2 cellular contexts compared by ENCODE assay signal in genomic region chr1:244450597-244451538, GRCh38.
TF ChIP-seq lines count a peak whose summit lies in the region.

No MANE protein-coding gene starts in this region.

TF ChIP-seq in HEK293, 187 proteins besides CTCF, POLR2A, EP300 and RAD21 (continued from another document):
- TF ChIP-seq, protein P1, sequence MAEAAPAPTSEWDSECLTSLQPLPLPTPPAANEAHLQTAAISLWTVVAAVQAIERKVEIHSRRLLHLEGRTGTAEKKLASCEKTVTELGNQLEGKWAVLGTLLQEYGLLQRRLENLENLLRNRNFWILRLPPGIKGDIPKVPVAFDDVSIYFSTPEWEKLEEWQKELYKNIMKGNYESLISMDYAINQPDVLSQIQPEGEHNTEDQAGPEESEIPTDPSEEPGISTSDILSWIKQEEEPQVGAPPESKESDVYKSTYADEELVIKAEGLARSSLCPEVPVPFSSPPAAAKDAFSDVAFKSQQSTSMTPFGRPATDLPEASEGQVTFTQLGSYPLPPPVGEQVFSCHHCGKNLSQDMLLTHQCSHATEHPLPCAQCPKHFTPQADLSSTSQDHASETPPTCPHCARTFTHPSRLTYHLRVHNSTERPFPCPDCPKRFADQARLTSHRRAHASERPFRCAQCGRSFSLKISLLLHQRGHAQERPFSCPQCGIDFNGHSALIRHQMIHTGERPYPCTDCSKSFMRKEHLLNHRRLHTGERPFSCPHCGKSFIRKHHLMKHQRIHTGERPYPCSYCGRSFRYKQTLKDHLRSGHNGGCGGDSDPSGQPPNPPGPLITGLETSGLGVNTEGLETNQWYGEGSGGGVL (tag by site-specific recombination; IDR thresholded peaks at IDR 0.05) = peak; percentile 88
- TF ChIP-seq SP2 (tag by site-specific recombination; IDR thresholded peaks at IDR 0.05) = peak; percentile 78

TF ChIP-seq in HepG2, 621 proteins besides CTCF, POLR2A, EP300 and RAD21 (continued from another document and continues in another):
- TF ChIP-seq, protein P2, sequence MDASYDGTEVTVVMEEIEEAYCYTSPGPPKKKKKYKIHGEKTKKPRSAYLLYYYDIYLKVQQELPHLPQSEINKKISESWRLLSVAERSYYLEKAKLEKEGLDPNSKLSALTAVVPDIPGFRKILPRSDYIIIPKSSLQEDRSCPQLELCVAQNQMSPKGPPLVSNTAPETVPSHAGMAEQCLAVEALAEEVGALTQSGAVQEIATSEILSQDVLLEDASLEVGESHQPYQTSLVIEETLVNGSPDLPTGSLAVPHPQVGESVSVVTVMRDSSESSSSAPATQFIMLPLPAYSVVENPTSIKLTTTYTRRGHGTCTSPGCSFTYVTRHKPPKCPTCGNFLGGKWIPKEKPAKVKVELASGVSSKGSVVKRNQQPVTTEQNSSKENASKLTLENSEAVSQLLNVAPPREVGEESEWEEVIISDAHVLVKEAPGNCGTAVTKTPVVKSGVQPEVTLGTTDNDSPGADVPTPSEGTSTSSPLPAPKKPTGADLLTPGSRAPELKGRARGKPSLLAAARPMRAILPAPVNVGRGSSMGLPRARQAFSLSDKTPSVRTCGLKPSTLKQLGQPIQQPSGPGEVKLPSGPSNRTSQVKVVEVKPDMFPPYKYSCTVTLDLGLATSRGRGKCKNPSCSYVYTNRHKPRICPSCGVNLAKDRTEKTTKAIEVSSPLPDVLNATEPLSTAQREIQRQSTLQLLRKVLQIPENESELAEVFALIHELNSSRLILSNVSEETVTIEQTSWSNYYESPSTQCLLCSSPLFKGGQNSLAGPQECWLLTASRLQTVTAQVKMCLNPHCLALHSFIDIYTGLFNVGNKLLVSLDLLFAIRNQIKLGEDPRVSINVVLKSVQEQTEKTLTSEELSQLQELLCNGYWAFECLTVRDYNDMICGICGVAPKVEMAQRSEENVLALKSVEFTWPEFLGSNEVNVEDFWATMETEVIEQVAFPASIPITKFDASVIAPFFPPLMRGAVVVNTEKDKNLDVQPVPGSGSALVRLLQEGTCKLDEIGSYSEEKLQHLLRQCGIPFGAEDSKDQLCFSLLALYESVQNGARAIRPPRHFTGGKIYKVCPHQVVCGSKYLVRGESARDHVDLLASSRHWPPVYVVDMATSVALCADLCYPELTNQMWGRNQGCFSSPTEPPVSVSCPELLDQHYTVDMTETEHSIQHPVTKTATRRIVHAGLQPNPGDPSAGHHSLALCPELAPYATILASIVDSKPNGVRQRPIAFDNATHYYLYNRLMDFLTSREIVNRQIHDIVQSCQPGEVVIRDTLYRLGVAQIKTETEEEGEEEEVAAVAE (CRISPR knock-in tag; IDR thresholded peaks at IDR 0.05; ENCODE audit: borderline replicate concordance) = no peak
- TF ChIP-seq ZNF776 (CRISPR knock-in tag; IDR thresholded peaks at IDR 0.05) (no peak; the same call in 1 of the 2 replicates), LCORL (IDR thresholded peaks at IDR 0.05) (no peak), LCORL (CRISPR knock-in tag; IDR thresholded peaks at IDR 0.05) (0 out of 2 replicates have a peak, but pooled peaks have one; percentile 24), ZNF530 (CRISPR knock-in tag; IDR thresholded peaks at IDR 0.05; ENCODE audit: low read depth) (no peak), TCF12 (IDR thresholded peaks at IDR 0.05) (no peak), TCF12 (CRISPR knock-in tag; IDR thresholded peaks at IDR 0.05) (no peak), ZNF766 (CRISPR knock-in tag; IDR thresholded peaks at IDR 0.05; ENCODE audit: borderline replicate concordance) (peak; percentile 18; the same call in 1 of the 2 replicates), KMT2A (CRISPR knock-in tag; IDR thresholded peaks at IDR 0.05) (0 out of 2 replicates have a peak, but pooled peaks have one; percentile 1), ZNF550 (CRISPR knock-in tag; IDR thresholded peaks at IDR 0.05; ENCODE audit: borderline replicate concordance) (peak; percentile 68; the same call in 1 of the 2 replicates), KLF16 (CRISPR knock-in tag; IDR thresholded peaks at IDR 0.05) (0 out of 4 replicates have a peak, but pooled peaks of 1 of the 2 experiments have one; percentile 14), ISX (CRISPR knock-in tag; conservative IDR thresholded peaks at IDR 0.05) (no peak), MIER2 (CRISPR knock-in tag; IDR thresholded peaks at IDR 0.05) (no peak), ZFP90 (CRISPR knock-in tag; IDR thresholded peaks at IDR 0.05; ENCODE audit: borderline replicate concordance) (0 out of 2 replicates have a peak, but pooled peaks have one; percentile 16), NFE2L1 (CRISPR knock-in tag; IDR thresholded peaks at IDR 0.05; ENCODE audit: borderline replicate concordance) (peak; percentile 66; the same call in 1 of the 2 replicates), ZNF350 (CRISPR knock-in tag; IDR thresholded peaks at IDR 0.05; ENCODE audit: borderline replicate concordance, low read depth) (0 out of 2 replicates have a peak, but pooled peaks have one; percentile 45), FOXA3 (CRISPR knock-in tag; IDR thresholded peaks at IDR 0.05) (0 out of 2 replicates have a peak, but pooled peaks have one; percentile 26), ZNF839 (CRISPR knock-in tag; IDR thresholded peaks at IDR 0.05; ENCODE audit: borderline replicate concordance) (0 out of 2 replicates have a peak, but pooled peaks have one; percentile 27), ZNF260 (CRISPR knock-in tag; IDR thresholded peaks at IDR 0.05; ENCODE audit: borderline replicate concordance, low read depth) (no peak), ETS1 (CRISPR knock-in tag; IDR thresholded peaks at IDR 0.05) (no peak), REXO4 (CRISPR knock-in tag; IDR thresholded peaks at IDR 0.05; ENCODE audit: borderline replicate concordance) (no peak), HNF4G (IDR thresholded peaks at IDR 0.05; ENCODE audit: borderline replicate concordance, low read depth, low read length) (no peak), HNF4G (CRISPR knock-in tag; IDR thresholded peaks at IDR 0.05; ENCODE audit: borderline replicate concordance, low read depth) (0 out of 2 replicates have a peak, but pooled peaks have one; percentile 60), YEATS4 (CRISPR knock-in tag; IDR thresholded peaks at IDR 0.05; ENCODE audit: borderline replicate concordance) (peak; percentile 3; the same call in 1 of the 2 replicates), NBN (conservative IDR thresholded peaks at IDR 0.05) (no peak), ZNF10 (CRISPR knock-in tag; IDR thresholded peaks at IDR 0.05; ENCODE audit: borderline replicate concordance, low read depth) (0 out of 2 replicates have a peak, but pooled peaks have one; percentile 48), MAZ (IDR thresholded peaks at IDR 0.05; ENCODE audit: borderline replicate concordance, low read depth, low read length) (0 out of 2 replicates have a peak, but pooled peaks have one; percentile 19), MAZ (CRISPR knock-in tag; IDR thresholded peaks at IDR 0.05; ENCODE audit: low read depth) (no peak), ZNF567 (CRISPR knock-in tag; IDR thresholded peaks at IDR 0.05; ENCODE audit: borderline replicate concordance) (peak; percentile 83; the same call in 1 of the 2 replicates), HMGA1 (CRISPR knock-in tag; conservative IDR thresholded peaks at IDR 0.05) (no peak), SP140L (CRISPR knock-in tag; IDR thresholded peaks at IDR 0.05; ENCODE audit: borderline replicate concordance) (0 out of 2 replicates have a peak, but pooled peaks have one; percentile 25)
- TF ChIP-seq, protein P3, sequence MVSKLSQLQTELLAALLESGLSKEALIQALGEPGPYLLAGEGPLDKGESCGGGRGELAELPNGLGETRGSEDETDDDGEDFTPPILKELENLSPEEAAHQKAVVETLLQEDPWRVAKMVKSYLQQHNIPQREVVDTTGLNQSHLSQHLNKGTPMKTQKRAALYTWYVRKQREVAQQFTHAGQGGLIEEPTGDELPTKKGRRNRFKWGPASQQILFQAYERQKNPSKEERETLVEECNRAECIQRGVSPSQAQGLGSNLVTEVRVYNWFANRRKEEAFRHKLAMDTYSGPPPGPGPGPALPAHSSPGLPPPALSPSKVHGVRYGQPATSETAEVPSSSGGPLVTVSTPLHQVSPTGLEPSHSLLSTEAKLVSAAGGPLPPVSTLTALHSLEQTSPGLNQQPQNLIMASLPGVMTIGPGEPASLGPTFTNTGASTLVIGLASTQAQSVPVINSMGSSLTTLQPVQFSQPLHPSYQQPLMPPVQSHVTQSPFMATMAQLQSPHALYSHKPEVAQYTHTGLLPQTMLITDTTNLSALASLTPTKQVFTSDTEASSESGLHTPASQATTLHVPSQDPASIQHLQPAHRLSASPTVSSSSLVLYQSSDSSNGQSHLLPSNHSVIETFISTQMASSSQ (IDR thresholded peaks at IDR 0.05; ENCODE audit: low read depth) = no peak
- TF ChIP-seq, protein P3 (CRISPR knock-in tag; IDR thresholded peaks at IDR 0.05; ENCODE audit: borderline replicate concordance) = 0 out of 2 replicates have a peak, but pooled peaks have one; percentile 0
- TF ChIP-seq, protein P4, sequence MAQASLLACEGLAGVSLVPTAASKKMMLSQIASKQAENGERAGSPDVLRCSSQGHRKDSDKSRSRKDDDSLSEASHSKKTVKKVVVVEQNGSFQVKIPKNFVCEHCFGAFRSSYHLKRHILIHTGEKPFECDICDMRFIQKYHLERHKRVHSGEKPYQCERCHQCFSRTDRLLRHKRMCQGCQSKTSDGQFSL (CRISPR knock-in tag; IDR thresholded peaks at IDR 0.05) = peak; percentile 75; the same call in 1 of the 2 replicates
- TF ChIP-seq, protein P5, sequence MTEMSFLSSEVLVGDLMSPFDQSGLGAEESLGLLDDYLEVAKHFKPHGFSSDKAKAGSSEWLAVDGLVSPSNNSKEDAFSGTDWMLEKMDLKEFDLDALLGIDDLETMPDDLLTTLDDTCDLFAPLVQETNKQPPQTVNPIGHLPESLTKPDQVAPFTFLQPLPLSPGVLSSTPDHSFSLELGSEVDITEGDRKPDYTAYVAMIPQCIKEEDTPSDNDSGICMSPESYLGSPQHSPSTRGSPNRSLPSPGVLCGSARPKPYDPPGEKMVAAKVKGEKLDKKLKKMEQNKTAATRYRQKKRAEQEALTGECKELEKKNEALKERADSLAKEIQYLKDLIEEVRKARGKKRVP (CRISPR knock-in tag; IDR thresholded peaks at IDR 0.05) = no peak
- TF ChIP-seq, protein P6, sequence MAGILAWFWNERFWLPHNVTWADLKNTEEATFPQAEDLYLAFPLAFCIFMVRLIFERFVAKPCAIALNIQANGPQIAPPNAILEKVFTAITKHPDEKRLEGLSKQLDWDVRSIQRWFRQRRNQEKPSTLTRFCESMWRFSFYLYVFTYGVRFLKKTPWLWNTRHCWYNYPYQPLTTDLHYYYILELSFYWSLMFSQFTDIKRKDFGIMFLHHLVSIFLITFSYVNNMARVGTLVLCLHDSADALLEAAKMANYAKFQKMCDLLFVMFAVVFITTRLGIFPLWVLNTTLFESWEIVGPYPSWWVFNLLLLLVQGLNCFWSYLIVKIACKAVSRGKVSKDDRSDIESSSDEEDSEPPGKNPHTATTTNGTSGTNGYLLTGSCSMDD (CRISPR knock-in tag; IDR thresholded peaks at IDR 0.05) = no peak
- TF ChIP-seq, protein P7, sequence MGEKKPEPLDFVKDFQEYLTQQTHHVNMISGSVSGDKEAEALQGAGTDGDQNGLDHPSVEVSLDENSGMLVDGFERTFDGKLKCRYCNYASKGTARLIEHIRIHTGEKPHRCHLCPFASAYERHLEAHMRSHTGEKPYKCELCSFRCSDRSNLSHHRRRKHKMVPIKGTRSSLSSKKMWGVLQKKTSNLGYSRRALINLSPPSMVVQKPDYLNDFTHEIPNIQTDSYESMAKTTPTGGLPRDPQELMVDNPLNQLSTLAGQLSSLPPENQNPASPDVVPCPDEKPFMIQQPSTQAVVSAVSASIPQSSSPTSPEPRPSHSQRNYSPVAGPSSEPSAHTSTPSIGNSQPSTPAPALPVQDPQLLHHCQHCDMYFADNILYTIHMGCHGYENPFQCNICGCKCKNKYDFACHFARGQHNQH (CRISPR knock-in tag; IDR thresholded peaks at IDR 0.05) = peak; percentile 12; the same call in 1 of the 2 replicates
- TF ChIP-seq, protein P8, sequence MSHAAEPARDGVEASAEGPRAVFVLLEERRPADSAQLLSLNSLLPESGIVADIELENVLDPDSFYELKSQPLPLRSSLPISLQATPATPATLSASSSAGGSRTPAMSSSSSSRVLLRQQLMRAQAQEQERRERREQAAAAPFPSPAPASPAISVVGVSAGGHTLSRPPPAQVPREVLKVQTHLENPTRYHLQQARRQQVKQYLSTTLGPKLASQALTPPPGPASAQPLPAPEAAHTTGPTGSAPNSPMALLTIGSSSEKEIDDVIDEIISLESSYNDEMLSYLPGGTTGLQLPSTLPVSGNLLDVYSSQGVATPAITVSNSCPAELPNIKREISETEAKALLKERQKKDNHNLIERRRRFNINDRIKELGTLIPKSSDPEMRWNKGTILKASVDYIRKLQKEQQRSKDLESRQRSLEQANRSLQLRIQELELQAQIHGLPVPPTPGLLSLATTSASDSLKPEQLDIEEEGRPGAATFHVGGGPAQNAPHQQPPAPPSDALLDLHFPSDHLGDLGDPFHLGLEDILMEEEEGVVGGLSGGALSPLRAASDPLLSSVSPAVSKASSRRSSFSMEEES (CRISPR knock-in tag; IDR thresholded peaks at IDR 0.05) = 0 out of 2 replicates have a peak, but pooled peaks have one; percentile 34
- TF ChIP-seq, protein P9, sequence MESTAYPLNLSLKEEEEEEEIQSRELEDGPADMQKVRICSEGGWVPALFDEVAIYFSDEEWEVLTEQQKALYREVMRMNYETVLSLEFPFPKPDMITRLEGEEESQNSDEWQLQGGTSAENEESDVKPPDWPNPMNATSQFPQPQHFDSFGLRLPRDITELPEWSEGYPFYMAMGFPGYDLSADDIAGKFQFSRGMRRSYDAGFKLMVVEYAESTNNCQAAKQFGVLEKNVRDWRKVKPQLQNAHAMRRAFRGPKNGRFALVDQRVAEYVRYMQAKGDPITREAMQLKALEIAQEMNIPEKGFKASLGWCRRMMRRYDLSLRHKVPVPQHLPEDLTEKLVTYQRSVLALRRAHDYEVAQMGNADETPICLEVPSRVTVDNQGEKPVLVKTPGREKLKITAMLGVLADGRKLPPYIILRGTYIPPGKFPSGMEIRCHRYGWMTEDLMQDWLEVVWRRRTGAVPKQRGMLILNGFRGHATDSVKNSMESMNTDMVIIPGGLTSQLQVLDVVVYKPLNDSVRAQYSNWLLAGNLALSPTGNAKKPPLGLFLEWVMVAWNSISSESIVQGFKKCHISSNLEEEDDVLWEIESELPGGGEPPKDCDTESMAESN (CRISPR knock-in tag; conservative IDR thresholded peaks at IDR 0.05) = peak; percentile 15; the same call in 1 of the 2 replicates
